ENCODE assay signal across 10 cellular contexts in genomic region chr10:20855398-20856038, GRCh38. TPM values are rescaled to one million over a fixed set of nuclear protein-coding genes. Genes with fewer than 3 reads are reported as not detected.
DNase-seq lines count a peak whose midpoint lies in the region; ATAC-seq and TF ChIP-seq lines count a peak whose summit lies in the region.
"Had no signal": no experiment of that assay in that cellular context is flagged by ENCODE, and none has a peak within 500 bp of the region (broad histone marks: within the 10 kb centered on the region; RNA-seq: fewer than 3 reads in every experiment).

No MANE protein-coding gene starts in this region.

- H3K9me3 Mint-ChIP-seq in MCF 10A (ENCODE audit: unreplicated experiment) (no peaks in the 10 kb centered on the region), type B pancreatic cell (peaks cover 9% of the 10 kb centered on the region)

- H2AFZ ChIP-seq in OCI-LY1 (ENCODE audit: low read length): no peak overlapping the region

- POLR2A ChIA-PET in MCF 10A (lab: Yijun Ruan, JAX): interaction anchor here (0.6 to 0.7 kb wide), 2 partner anchors 42 to 148 kb away, joined by 3 read pairs; no protein-coding TSS in a partner anchor

- no peak overlapping the region for H3K4me2 ChIP-seq in OCI-LY1 (ENCODE audit: low read length)

- H3K4me1 Mint-ChIP-seq in MCF 10A (ENCODE audit: insufficient read depth, unreplicated experiment) (no peaks in the 10 kb centered on the region), type B pancreatic cell (ENCODE audit: unreplicated experiment) (peaks cover 4% of the 10 kb centered on the region)

- no peaks in the 10 kb centered on the region for H3F3A ChIP-seq in OCI-LY1 (ENCODE audit: insufficient read depth, low read length)

- H3K36me3 Mint-ChIP-seq in MCF 10A (ENCODE audit: insufficient read depth, unreplicated experiment) (peaks cover 5% of the 10 kb centered on the region), type B pancreatic cell (no peaks in the 10 kb centered on the region)

- H3K4me3 Mint-ChIP-seq in MCF 10A (ENCODE audit: unreplicated experiment): no peak overlapping the region
- H3K4me3 Mint-ChIP-seq in type B pancreatic cell: no peak overlapping the region

- no peaks in the 10 kb centered on the region for H3K79me2 ChIP-seq in OCI-LY1 (ENCODE audit: insufficient read depth, low read length)

- TF ChIP-seq POLR2A in breast epithelium (IDR thresholded peaks at IDR 0.05): no peak

- no peaks in the 10 kb centered on the region for H3K36me3 ChIP-seq in breast epithelium
- no peaks in the 10 kb centered on the region for H3K36me3 ChIP-seq in OCI-LY1 (ENCODE audit: insufficient read depth, low read length)

- BruUV-seq in MCF 10A (replicated peaks; lab: Mats Ljungman, UMichigan): no TSS peak

- H3K27me3 ChIP-seq in breast epithelium (no peaks in the 10 kb centered on the region), OCI-LY1 (ENCODE audit: insufficient read depth, low read length) (no peaks in the 10 kb centered on the region)

- no peak overlapping the region for H3K9ac ChIP-seq in OCI-LY1 (ENCODE audit: low read length)

- H3K4me1 ChIP-seq in breast epithelium (no peaks in the 10 kb centered on the region), OCI-LY1 (ENCODE audit: insufficient read depth, low read length, severe bottlenecking) (no peaks in the 10 kb centered on the region)

- no peak for ATAC-seq in GM19455 (IDR thresholded peaks at IDR 0.05; ENCODE audit: unreplicated experiment)
- ATAC-seq in GM18511 (IDR thresholded peaks at IDR 0.05; ENCODE audit: unreplicated experiment): no peak

- TF ChIP-seq CTCF in MCF 10A (IDR thresholded peaks at IDR 0.05; ENCODE audit: unreplicated experiment): peak; percentile 24
- TF ChIP-seq CTCF in breast epithelium (IDR thresholded peaks at IDR 0.05): peak in 1 of 3 donors; percentile 8
- peak; percentile 31; the same call in 1 of the 2 replicates for TF ChIP-seq CTCF in OCI-LY1 (IDR thresholded peaks at IDR 0.05; ENCODE audit: low read length)
- TF ChIP-seq CTCF in type B pancreatic cell (conservative IDR thresholded peaks at IDR 0.05): peak; percentile 82

- no peaks in the 10 kb centered on the region for H3K9me2 ChIP-seq in OCI-LY1 (ENCODE audit: low read depth, low read length)

- CTCF ChIA-PET in MCF 10A (lab: Yijun Ruan, JAX): interaction anchor here (0.6 to 1.2 kb wide), 10 partner anchors 166 to 1476 kb away, joined by 3 to 5 read pairs (median 3); no protein-coding TSS in a partner anchor

- H3K9me3 ChIP-seq in breast epithelium (no peaks in the 10 kb centered on the region), OCI-LY1 (ENCODE audit: low read length) (no peaks in the 10 kb centered on the region)

- H3K27ac Mint-ChIP-seq in MCF 10A (ENCODE audit: low read depth, unreplicated experiment) (no peak overlapping the region), type B pancreatic cell (no peak overlapping the region)

- DNase-seq in MCF 10A (ENCODE audit: unreplicated experiment): peak; percentile 54
- no peak for DNase-seq in breast epithelium (ENCODE audit: low spot score in 2 of 2)
- DNase-seq in fibroblast of gingiva (ENCODE audit: low read depth): peak; percentile 45
- DNase-seq in type B pancreatic cell (ENCODE audit: extremely low spot score, unreplicated experiment): no peak
- DNase-seq in putamen (ENCODE audit: low spot score): no peak
- DNase-seq: effector CD4-positive, alpha-beta T cell had no signal

- H4K20me1 ChIP-seq in OCI-LY1 (ENCODE audit: insufficient read depth, low read length): no peaks in the 10 kb centered on the region

- H3K27me3 Mint-ChIP-seq in MCF 10A (ENCODE audit: insufficient read depth, unreplicated experiment) (no peaks in the 10 kb centered on the region), type B pancreatic cell (no peaks in the 10 kb centered on the region)

- intact Hi-C loops in MCF 10A (cut with micrococcal nuclease): loop anchor here (2.0 to 10.0 kb wide), 4 partner anchors 629 to 1443 kb away; no protein-coding TSS in a partner anchor
- intact Hi-C loops in breast epithelium (cut with DNase I; ENCODE audit: low total_unique reads): no loop called here

- no peak overlapping the region for H3K4me3 ChIP-seq in breast epithelium
- H3K4me3 ChIP-seq in OCI-LY1 (ENCODE audit: low read depth, low read length, poor library complexity, severe bottlenecking): no peak overlapping the region

- no peak overlapping the region for H3K27ac ChIP-seq in breast epithelium
- H3K27ac ChIP-seq in OCI-LY1 (ENCODE audit: low read depth, low read length, poor library complexity, severe bottlenecking): no peak overlapping the region

RNA-seq across cellular contexts. Expression of gene NEBL, which starts 41.6 kb away (rescaled TPM):
- total RNA-seq in MCF 10A (2022) (30.6 and 44.3 TPM in 2 replicates), breast epithelium (100 to 1,000 TPM in 1 of 3 donors, 10 to 100 TPM in 1, 1 to 10 TPM in 1; 3.8 to 313 (median 85.2) TPM), type B pancreatic cell (ENCODE audit: low replicate concordance) (24.5 and 55.3 TPM in 2 replicates)
- total RNA-seq: T-helper 2 cell treated with Interferon-gamma antibody and Interleukin-4, amounts not matched to agents 100 ng/mL and 5 ng/mL, for 36 hours had no signal

Comparison
In these comparisons a context has a peak if more than half of its experiments do, and no peak if none do; other contexts are left out.
1. DNase-seq: peak in MCF 10A (single experiment) and fibroblast of gingiva (single experiment); none in breast epithelium (0 of 2), type B pancreatic cell (single experiment) and putamen (single experiment).